8 cellular contexts compared by ENCODE assay signal in the genomic region with DNA sequence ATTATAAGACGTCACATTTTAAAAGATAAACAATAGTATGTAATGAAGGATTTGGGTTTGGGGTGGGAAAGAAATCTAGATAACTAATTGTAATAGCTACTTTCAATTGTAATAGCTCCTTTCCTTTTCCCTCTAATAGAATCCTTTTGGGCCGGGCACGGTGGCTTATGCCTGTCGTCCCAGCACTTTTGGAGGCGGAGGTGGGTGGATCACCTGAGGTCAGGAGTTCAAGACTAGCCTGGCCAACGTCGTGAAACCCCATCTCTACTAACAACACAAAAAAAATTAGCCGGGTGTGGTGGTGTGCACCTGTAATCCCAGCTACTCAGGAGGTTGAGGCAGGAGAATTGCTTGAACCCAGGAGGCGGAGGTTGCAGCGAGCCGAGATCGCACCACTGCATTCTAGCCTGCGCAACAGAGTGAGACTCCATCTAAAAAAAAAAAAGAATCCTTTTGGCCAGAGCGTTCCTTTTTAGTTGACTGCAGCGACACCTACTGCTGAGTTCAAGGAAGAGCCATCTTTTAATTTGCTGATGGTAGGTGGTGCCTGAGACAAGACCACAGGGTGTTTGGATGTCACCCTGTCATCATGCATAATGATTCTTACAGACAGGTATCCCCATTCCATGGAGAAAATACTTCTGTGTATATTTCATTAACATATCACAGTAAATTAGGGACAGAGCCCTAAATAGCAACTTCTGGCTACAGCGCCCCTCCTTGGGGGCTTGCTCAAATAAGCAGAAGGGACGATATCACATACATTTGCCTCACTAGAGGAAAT.
DNase-seq lines count a peak whose midpoint lies in the region; ATAC-seq and TF ChIP-seq lines count a peak whose summit lies in the region.

No MANE protein-coding gene starts in this region.

- H3K4me1 ChIP-seq in fibroblast of lung (ENCODE audit: control insufficient read depth, extremely low read depth, insufficient read depth, low read length) (peaks cover 4% of the 10 kb centered on the region), tibial nerve (no peaks in the 10 kb centered on the region)

- intact Hi-C loops in CD14-positive monocyte (cut with micrococcal nuclease) = no loop called here

- H3K4me1 Mint-ChIP-seq in CD14-positive monocyte = peaks cover 6% of the 10 kb centered on the region
- no peaks in the 10 kb centered on the region for H3K4me1 Mint-ChIP-seq in natural killer cell treated with Interleukin-12 subunit alpha and Interleukin-12 subunit beta and Interleukin-15 and Interleukin-18, amount 100 ng/mL, for 72 hours (ENCODE audit: low read depth in 2 of 2)

- H3K36me3 ChIP-seq in fibroblast of lung (ENCODE audit: control insufficient read depth, insufficient read depth, low read length) (no peaks in the 10 kb centered on the region), tibial nerve (no peaks in the 10 kb centered on the region)

- H3K36me3 Mint-ChIP-seq in CD14-positive monocyte = no peaks in the 10 kb centered on the region
- no peaks in the 10 kb centered on the region for H3K36me3 Mint-ChIP-seq in natural killer cell treated with Interleukin-12 subunit alpha and Interleukin-12 subunit beta and Interleukin-15 and Interleukin-18, amount 100 ng/mL, for 72 hours

- H2AFZ ChIP-seq in fibroblast of lung (ENCODE audit: low read length) = no peak overlapping the region

- 29 to 33% methylated on average over 17 of the region's 17 CpGs for WGBS in tibial nerve, 2 donors

- H3K79me2 ChIP-seq in fibroblast of lung (ENCODE audit: control insufficient read depth, insufficient read depth, low read length) = no peaks in the 10 kb centered on the region

- ATAC-seq in GM19023 (IDR thresholded peaks at IDR 0.05; ENCODE audit: unreplicated experiment) = peak; percentile 86
- peak; percentile 65 for ATAC-seq in HG03457 (IDR thresholded peaks at IDR 0.05; ENCODE audit: unreplicated experiment)
- ATAC-seq in natural killer cell treated with Interleukin-12 subunit alpha and Interleukin-12 subunit beta and Interleukin-15 and Interleukin-18, amount 100 ng/mL, for 72 hours = peak; percentile 57 to 67

- H3K9ac ChIP-seq in fibroblast of lung (ENCODE audit: insufficient read depth, low read length) = no peak overlapping the region

- no peaks in the 10 kb centered on the region for H4K20me1 ChIP-seq in fibroblast of lung (ENCODE audit: control insufficient read depth, extremely low read depth, insufficient read depth, low read length)

- no peak overlapping the region for H3K27ac Mint-ChIP-seq in CD14-positive monocyte
- no peak overlapping the region for H3K27ac Mint-ChIP-seq in natural killer cell treated with Interleukin-12 subunit alpha and Interleukin-12 subunit beta and Interleukin-15 and Interleukin-18, amount 100 ng/mL, for 72 hours

- H3K9me3 Mint-ChIP-seq in CD14-positive monocyte = no peaks in the 10 kb centered on the region
- no peaks in the 10 kb centered on the region for H3K9me3 Mint-ChIP-seq in natural killer cell treated with Interleukin-12 subunit alpha and Interleukin-12 subunit beta and Interleukin-15 and Interleukin-18, amount 100 ng/mL, for 72 hours

- no peak for DNase-seq in CD14-positive monocyte (ENCODE audit: low spot score)
- peak; percentile 51 to 67 for DNase-seq in NCI-H446 (lab: John Stamatoyannopoulos, UW)
- peak; percentile 3 to 7 for DNase-seq in activated CD4-positive, alpha-beta T cell treated with anti-CD3 and anti-CD28 coated beads, Interleukin-2, amount 50 U/mL, for 4 hours
- peak; percentile 59 to 78 for DNase-seq in fibroblast of lung (ENCODE audit: low read depth in 2 of 2)
- DNase-seq in natural killer cell treated with Interleukin-12 subunit alpha and Interleukin-12 subunit beta and Interleukin-15 and Interleukin-18, amount 100 ng/mL, for 72 hours (ENCODE audit: low spot score) = no peak
- peak in 1 of 2 donors; percentile 45 for DNase-seq in tibial nerve (ENCODE audit: low spot score in 2 of 2)

- H3K27me3 Mint-ChIP-seq in CD14-positive monocyte (ENCODE audit: low read depth in 3 of 3) = peaks cover 0 to 1% (median 1%) of the 10 kb centered on the region in 3 donors
- H3K27me3 Mint-ChIP-seq in natural killer cell treated with Interleukin-12 subunit alpha and Interleukin-12 subunit beta and Interleukin-15 and Interleukin-18, amount 100 ng/mL, for 72 hours = peaks cover 7 to 24% of the 10 kb centered on the region in 2 donors

- H3K4me3 ChIP-seq in fibroblast of lung (replicated peaks in 1 of 4; ENCODE audit: control extremely low read depth in 1 of 4, insufficient read depth in 1 of 4, low read depth in 3 of 4, low read length in 4 of 4) (no peak overlapping the region), tibial nerve (peak overlapping the region in 1 of 4 donors; percentile 23)

- H3K9me3 ChIP-seq in fibroblast of lung (ENCODE audit: control insufficient read depth, insufficient read depth, low read depth, low read length) (no peaks in the 10 kb centered on the region), tibial nerve (no peaks in the 10 kb centered on the region)

- H3K27me3 ChIP-seq in fibroblast of lung (ENCODE audit: control insufficient read depth, insufficient read depth, low read length) = no peaks in the 10 kb centered on the region
- no peaks in the 10 kb centered on the region for H3K27me3 ChIP-seq in tibial nerve

- no peak overlapping the region for H3K4me3 Mint-ChIP-seq in CD14-positive monocyte
- H3K4me3 Mint-ChIP-seq in natural killer cell treated with Interleukin-12 subunit alpha and Interleukin-12 subunit beta and Interleukin-15 and Interleukin-18, amount 100 ng/mL, for 72 hours = no peak overlapping the region

- TF ChIP-seq POLR2A in tibial nerve (IDR thresholded peaks at IDR 0.05) = no peak

- no peak for TF ChIP-seq EP300 in tibial nerve (IDR thresholded peaks at IDR 0.05)

- TF ChIP-seq CTCF in CD14-positive monocyte (IDR thresholded peaks at IDR 0.05) (peak; percentile 74), fibroblast of lung (conservative IDR thresholded peaks at IDR 0.05 in 1 of 2, IDR thresholded peaks at IDR 0.05 in 1 of 2; ENCODE audit: low read depth in 1 of 2, low read length in 2 of 2) (peak; percentile 77), tibial nerve (IDR thresholded peaks at IDR 0.05) (peak; percentile 45 to 69 (median 51))

- H3K4me2 ChIP-seq in fibroblast of lung (ENCODE audit: extremely low read depth, insufficient read depth, low read length) = no peak overlapping the region

- H3K27ac ChIP-seq in fibroblast of lung (ENCODE audit: insufficient read depth, low read length) (no peak overlapping the region), tibial nerve (no peak overlapping the region)

Comparison
In these comparisons a context has a peak if more than half of its experiments do, and no peak if none do; other contexts are left out.
1. DNase-seq: peak in NCI-H446 (2 of 2), activated CD4-positive, alpha-beta T cell treated with anti-CD3 and anti-CD28 coated beads, Interleukin-2, amount 50 U/mL, for 4 hours (2 of 2) and fibroblast of lung (2 of 2); none in CD14-positive monocyte (single experiment) and natural killer cell treated with Interleukin-12 subunit alpha and Interleukin-12 subunit beta and Interleukin-15 and Interleukin-18, amount 100 ng/mL, for 72 hours (single experiment).
2. Peak in every context shown above with its lines, with median percentiles within 50 percentile points of each other: CTCF ChIP-seq and ATAC-seq.